ENCODE assay signal across 18 cellular contexts in genomic region chr16:3868556-3868955, GRCh38. TPM values are rescaled to one million over a fixed set of nuclear protein-coding genes. Genes with fewer than 3 reads are reported as not detected.
DNase-seq lines count a peak whose midpoint lies in the region; ATAC-seq and TF ChIP-seq lines count a peak whose summit lies in the region.
"Had no signal": no experiment of that assay in that cellular context is flagged by ENCODE, and none has a peak within 500 bp of the region (broad histone marks: within the 10 kb centered on the region; RNA-seq: fewer than 3 reads in every experiment).

No MANE protein-coding gene starts in this region.

- H3K27ac ChIP-seq in BLaER1 treated with 17β-estradiol and CSF1 and Interleukin-3, amounts not matched to agents 10 nM and 100 nM: 0 out of 22 replicates have a peak overlapping the region, but pooled peaks of 1 of the 11 experiments have one; percentile 1
- H3K27ac ChIP-seq in GM23338 (ENCODE audit: low read depth): no peak overlapping the region
- H3K27ac ChIP-seq: lower lobe of right lung, upper lobe of right lung had no signal

- no peaks in the 10 kb centered on the region; the same call in 2 of the 3 replicates for H3K9me3 Mint-ChIP-seq in GM23338
- no peaks in the 10 kb centered on the region for H3K9me3 Mint-ChIP-seq in activated naive CD8-positive, alpha-beta T cell treated with anti-CD3 and anti-CD28 coated beads, Interleukin-2, amount 50 U/mL, for 24 hours
- H3K9me3 Mint-ChIP-seq in osteocyte (ENCODE audit: unreplicated experiment): no peaks in the 10 kb centered on the region
- H3K9me3 Mint-ChIP-seq: activated CD4-positive, alpha-beta memory T cell treated with anti-CD3 and anti-CD28 coated beads, Interleukin-2, amount 10 ng/mL, durations not matched to agents 7 days and 5 days; brain had no signal

- H2AFZ ChIP-seq in GM23338: no peak overlapping the region

- H3F3A ChIP-seq in GM23338 (replicated peaks; ENCODE audit: low read depth): no peaks in the 10 kb centered on the region

- H3K4me1 Mint-ChIP-seq in GM23338 (peaks cover 54% of the 10 kb centered on the region), osteocyte (ENCODE audit: unreplicated experiment) (peaks cover 84% of the 10 kb centered on the region)
- H3K4me1 Mint-ChIP-seq in activated naive CD8-positive, alpha-beta T cell treated with anti-CD3 and anti-CD28 coated beads, Interleukin-2, amount 50 U/mL, for 24 hours: peaks cover 88% of the 10 kb centered on the region

- peaks cover 2% of the 10 kb centered on the region for H3K27me3 Mint-ChIP-seq in GM23338 (ENCODE audit: insufficient read depth, low read depth, poor library complexity)
- no peaks in the 10 kb centered on the region for H3K27me3 Mint-ChIP-seq in activated naive CD8-positive, alpha-beta T cell treated with anti-CD3 and anti-CD28 coated beads, Interleukin-2, amount 50 U/mL, for 24 hours
- H3K27me3 Mint-ChIP-seq in osteocyte (ENCODE audit: unreplicated experiment): no peaks in the 10 kb centered on the region
- H3K27me3 Mint-ChIP-seq: activated CD4-positive, alpha-beta memory T cell treated with anti-CD3 and anti-CD28 coated beads, Interleukin-2, amount 10 ng/mL, durations not matched to agents 7 days and 5 days; brain had no signal

- no peak for ATAC-seq in GM23338
- ATAC-seq in activated naive CD8-positive, alpha-beta T cell treated with anti-CD3 and anti-CD28 coated beads, Interleukin-2, amount 50 U/mL, for 24 hours: no peak
- ATAC-seq: HCT116, lower lobe of right lung, upper lobe of right lung had no signal

- H3K27ac Mint-ChIP-seq in GM23338: peak overlapping the region; percentile 75; the same call in 1 of the 2 replicates
- H3K27ac Mint-ChIP-seq in activated naive CD8-positive, alpha-beta T cell treated with anti-CD3 and anti-CD28 coated beads, Interleukin-2, amount 50 U/mL, for 24 hours: peak overlapping the region; percentile 53
- peak overlapping the region; percentile 50 for H3K27ac Mint-ChIP-seq in osteocyte (ENCODE audit: unreplicated experiment)
- H3K27ac Mint-ChIP-seq: activated CD4-positive, alpha-beta memory T cell treated with anti-CD3 and anti-CD28 coated beads, Interleukin-2, amount 10 ng/mL, durations not matched to agents 7 days and 5 days had no signal

- H3K4me2 ChIP-seq in BLaER1 treated with 17β-estradiol and CSF1 and Interleukin-3, amounts not matched to agents 10 nM and 100 nM: peak overlapping the region; percentile 2 to 54 (median 31); a peak in 19 of 22 replicates
- no peak overlapping the region for H3K4me2 ChIP-seq in GM23338

- H3K4me3 ChIP-seq in BLaER1 treated with 17β-estradiol and CSF1 and Interleukin-3, amounts not matched to agents 10 nM and 100 nM: no peak overlapping the region
- no peak overlapping the region for H3K4me3 ChIP-seq in GM23338
- H3K4me3 ChIP-seq: lower lobe of right lung, spleen, upper lobe of right lung had no signal

- H3K4me1 ChIP-seq in BLaER1 treated with 17β-estradiol and CSF1 and Interleukin-3, amounts not matched to agents 10 nM and 100 nM: peaks cover 60 to 99% (median 87%) of the 10 kb centered on the region in 10 experiments
- peaks cover 18% of the 10 kb centered on the region for H3K4me1 ChIP-seq in GM23338 (ENCODE audit: insufficient read depth)

- peaks cover 100% of the 10 kb centered on the region in 11 experiments for H4K20me1 ChIP-seq in BLaER1 treated with 17β-estradiol and CSF1 and Interleukin-3, amounts not matched to agents 10 nM and 100 nM
- H4K20me1 ChIP-seq in GM23338 (replicated peaks; ENCODE audit: insufficient read depth): peaks cover 77% of the 10 kb centered on the region

- TF ChIP-seq CTCF in GM23338 (conservative IDR thresholded peaks at IDR 0.05; ENCODE audit: low read depth in 2 of 2): no peak
- no peak for TF ChIP-seq CTCF in osteocyte (IDR thresholded peaks at IDR 0.05)

- H3K27me3 ChIP-seq in BLaER1 treated with 17β-estradiol and CSF1 and Interleukin-3, amounts not matched to agents 10 nM and 100 nM: no peaks in the 10 kb centered on the region
- no peaks in the 10 kb centered on the region for H3K27me3 ChIP-seq in GM23338 (ENCODE audit: insufficient read depth)
- H3K27me3 ChIP-seq: spleen, upper lobe of right lung had no signal

- peak overlapping the region in 2 of 11 experiments; percentile 19 to 21; a peak in 1 of 22 replicates for H3K9ac ChIP-seq in BLaER1 treated with 17β-estradiol and CSF1 and Interleukin-3, amounts not matched to agents 10 nM and 100 nM

- no peaks in the 10 kb centered on the region for H3K36me3 Mint-ChIP-seq in GM23338 (ENCODE audit: low read depth)
- H3K36me3 Mint-ChIP-seq in activated naive CD8-positive, alpha-beta T cell treated with anti-CD3 and anti-CD28 coated beads, Interleukin-2, amount 50 U/mL, for 24 hours (ENCODE audit: low read depth): no peaks in the 10 kb centered on the region
- no peaks in the 10 kb centered on the region for H3K36me3 Mint-ChIP-seq in osteocyte (ENCODE audit: unreplicated experiment)

- H3K4me3 Mint-ChIP-seq in GM23338 (no peak overlapping the region), osteocyte (ENCODE audit: unreplicated experiment) (no peak overlapping the region)
- no peak overlapping the region for H3K4me3 Mint-ChIP-seq in activated naive CD8-positive, alpha-beta T cell treated with anti-CD3 and anti-CD28 coated beads, Interleukin-2, amount 50 U/mL, for 24 hours
- H3K4me3 Mint-ChIP-seq: activated CD4-positive, alpha-beta memory T cell treated with anti-CD3 and anti-CD28 coated beads, Interleukin-2, amount 10 ng/mL, durations not matched to agents 7 days and 5 days had no signal

- DNase-seq in GM23338 (ENCODE audit: low spot score) (no peak), osteocyte (ENCODE audit: extremely low spot score, unreplicated experiment) (peak; percentile 51), HuH-7.5 (ENCODE audit: low spot score) (no peak), NCI-H510A treated with DMSO at 0.1 percent for 48 hours (lab: John Stamatoyannopoulos, UW) (no peak)
- DNase-seq in activated naive CD8-positive, alpha-beta T cell treated with anti-CD3 and anti-CD28 coated beads, Interleukin-2, amount 50 U/mL, for 24 hours: no peak
- no peak for DNase-seq in stimulated activated CD4-positive, alpha-beta T cell treated with anti-CD3 and anti-CD28 coated beads, Interleukin-4, amount 100 ng/mL, for 1 hour
- DNase-seq: activated CD4-positive, alpha-beta memory T cell treated with anti-CD3 and anti-CD28 coated beads, Interleukin-2, amount 10 ng/mL, durations not matched to agents 7 days and 5 days; DMS79 treated with DMSO at 0.1 percent for 48 hours; KBM-7; lower lobe of right lung; MM.1S; NCI-H1436; spleen; stimulated activated CD4-positive, alpha-beta T cell treated with anti-CD3 and anti-CD28 coated beads, Interleukin-4, amount 100 ng/mL, for 24 hours; upper lobe of right lung had no signal

- H3K36me3 ChIP-seq in BLaER1 treated with 17β-estradiol and CSF1 and Interleukin-3, amounts not matched to agents 10 nM and 100 nM: peaks cover 0 to 32% (median 15%) of the 10 kb centered on the region in 11 experiments; a peak in 13 of 22 replicates
- H3K36me3 ChIP-seq in GM23338 (ENCODE audit: insufficient read depth): no peaks in the 10 kb centered on the region
- H3K36me3 ChIP-seq: lower lobe of right lung, spleen, upper lobe of right lung had no signal

- H3K9me3 ChIP-seq in BLaER1 treated with 17β-estradiol and CSF1 and Interleukin-3, amounts not matched to agents 10 nM and 100 nM (replicated peaks in 1 of 11): no peaks in the 10 kb centered on the region
- H3K9me3 ChIP-seq: lower lobe of right lung, spleen, upper lobe of right lung had no signal

- H3K9me2 ChIP-seq in GM23338 (ENCODE audit: insufficient read depth): no peaks in the 10 kb centered on the region

- peaks cover 100% of the 10 kb centered on the region for H3K79me2 ChIP-seq in GM23338 (replicated peaks; ENCODE audit: insufficient read depth)

RNA-seq across cellular contexts. Expression of gene CREBBP, which starts 12.0 kb away (rescaled TPM):
- 42.7 and 54.8 TPM in 2 replicates for total RNA-seq in GM23338 (2014; rRNA removed; shearing (Covaris generic))
- 36.9 and 38.1 TPM in 2 replicates for polyA plus RNA-seq in GM23338 (2016; fragmentation: Nextera tagmentation; extraction: Ambion mirVana)
- total RNA-seq in osteocyte: 107 and 109 TPM in 2 replicates
